In genomic region chr15:74906193-74906449, GRCh38 we compare ENCODE assay signal across 8 cellular contexts. TPM values are rescaled to one million over a fixed set of nuclear protein-coding genes. Genes with fewer than 3 reads are reported as not detected.
DNase-seq lines count a peak whose midpoint lies in the region; TF ChIP-seq lines count a peak whose summit lies in the region.

No MANE protein-coding gene starts in this region.

- peaks cover 14% of the 10 kb centered on the region for H3K9me3 Mint-ChIP-seq in glutamatergic neuron (ENCODE audit: unreplicated experiment)

- no peaks in the 10 kb centered on the region for H3K27me3 ChIP-seq in HUES48 (ENCODE audit: control insufficient read depth, insufficient read depth, low read length)

- peak overlapping the region; percentile 95 for H3K4me3 Mint-ChIP-seq in glutamatergic neuron (ENCODE audit: unreplicated experiment)

- no peaks in the 10 kb centered on the region for H3K9me3 ChIP-seq in HUES48 (ENCODE audit: control insufficient read depth, insufficient read depth, low read length)

- peak overlapping the region; percentile 88 for H3K27ac ChIP-seq in HUES48 (ENCODE audit: low read depth, low read length)

- intact Hi-C loops in posterior vena cava (cut with DNase I), result no loop called here

- peak overlapping the region; percentile 82 for H3K9ac ChIP-seq in HUES48 (ENCODE audit: low read depth, low read length)

- H3K36me3 ChIP-seq in HUES48 (ENCODE audit: control insufficient read depth, insufficient read depth, low read length), result peaks cover 41% of the 10 kb centered on the region

- peaks cover 17% of the 10 kb centered on the region for H3K4me1 Mint-ChIP-seq in glutamatergic neuron (ENCODE audit: low read depth, unreplicated experiment)

- peak overlapping the region; percentile 85 for H3K27ac Mint-ChIP-seq in glutamatergic neuron (ENCODE audit: unreplicated experiment)

- 0 out of 2 replicates have a peak, but pooled peaks cover 3% of the 10 kb centered on the region for H3K4me1 ChIP-seq in HUES48 (ENCODE audit: control insufficient read depth, insufficient read depth, low read length)

- DNase-seq in activated gamma-delta T cell treated with Interleukin-2 at 50 U/mL for 16 hours, result peak; percentile 25
- DNase-seq in activated gamma-delta T cell (lab: John Stamatoyannopoulos, UW), result no peak
- DNase-seq in activated effector memory CD4-positive, alpha-beta T cell treated with anti-CD3 and anti-CD28 coated beads, Interleukin-2, amount 50 U/mL, for 16 hours, result peak; percentile 75
- DNase-seq in glutamatergic neuron, result peak; percentile 50
- peak; percentile 83 for DNase-seq in posterior vena cava (ENCODE audit: low spot score)
- no peak for DNase-seq in AML-193 (lab: John Stamatoyannopoulos, UW)
- DNase-seq in 8988T, result no peak

- peaks cover 3% of the 10 kb centered on the region for H3K27me3 Mint-ChIP-seq in glutamatergic neuron (ENCODE audit: unreplicated experiment)

- no peak for TF ChIP-seq CTCF in glutamatergic neuron (IDR thresholded peaks at IDR 0.05; ENCODE audit: partially characterized antibody, unreplicated experiment)

- H3K4me3 ChIP-seq in HUES48 (ENCODE audit: low read depth, low read length), result peak overlapping the region; percentile 92

- H3K36me3 Mint-ChIP-seq in glutamatergic neuron (ENCODE audit: unreplicated experiment), result no peaks in the 10 kb centered on the region

RNA-seq across cellular contexts. Expression of gene FAM219B, which starts 0.5 kb away (rescaled TPM):
- total RNA-seq in glutamatergic neuron (ENCODE audit: unreplicated experiment) (171 TPM), posterior vena cava (10 to 100 TPM; 61.5 to 81.0 TPM)

RNA-seq across cellular contexts. Expression of gene MPI, which starts 16.3 kb away (rescaled TPM):
- total RNA-seq in glutamatergic neuron (ENCODE audit: unreplicated experiment) (33.1 TPM), posterior vena cava (10 to 100 TPM; 22.4 to 26.5 TPM)

RNA-seq across cellular contexts. Expression of gene COX5A, which starts 31.8 kb away (rescaled TPM):
- total RNA-seq in glutamatergic neuron (ENCODE audit: unreplicated experiment), result 219 TPM
- total RNA-seq in posterior vena cava, result 100 to 1,000 TPM in 1 of 2 donors, 10 to 100 TPM in 1; 90.6 to 101 TPM

RNA-seq across cellular contexts. Expression of gene SCAMP2, which starts 33.0 kb away (rescaled TPM):
- total RNA-seq in glutamatergic neuron (ENCODE audit: unreplicated experiment), result 35.6 TPM
- 10 to 100 TPM; 65.1 to 65.6 TPM for total RNA-seq in posterior vena cava

RNA-seq across cellular contexts. Expression of gene RPP25, which starts 50.5 kb away (rescaled TPM):
- total RNA-seq in glutamatergic neuron (ENCODE audit: unreplicated experiment), result 2.3 TPM
- total RNA-seq in posterior vena cava, result 1 to 10 TPM; 7.5 to 9.3 TPM

Comparison
In these comparisons a context has a peak if more than half of its experiments do, and no peak if none do; other contexts are left out.
1. DNase-seq: peak in activated gamma-delta T cell treated with Interleukin-2 at 50 U/mL for 16 hours (single experiment), activated effector memory CD4-positive, alpha-beta T cell treated with anti-CD3 and anti-CD28 coated beads, Interleukin-2, amount 50 U/mL, for 16 hours (single experiment), glutamatergic neuron (single experiment) and posterior vena cava (single experiment); none in activated gamma-delta T cell (single experiment), AML-193 (0 of 2) and 8988T (single experiment).